ENCODE assay signal across 7 cellular contexts in the genomic region with DNA sequence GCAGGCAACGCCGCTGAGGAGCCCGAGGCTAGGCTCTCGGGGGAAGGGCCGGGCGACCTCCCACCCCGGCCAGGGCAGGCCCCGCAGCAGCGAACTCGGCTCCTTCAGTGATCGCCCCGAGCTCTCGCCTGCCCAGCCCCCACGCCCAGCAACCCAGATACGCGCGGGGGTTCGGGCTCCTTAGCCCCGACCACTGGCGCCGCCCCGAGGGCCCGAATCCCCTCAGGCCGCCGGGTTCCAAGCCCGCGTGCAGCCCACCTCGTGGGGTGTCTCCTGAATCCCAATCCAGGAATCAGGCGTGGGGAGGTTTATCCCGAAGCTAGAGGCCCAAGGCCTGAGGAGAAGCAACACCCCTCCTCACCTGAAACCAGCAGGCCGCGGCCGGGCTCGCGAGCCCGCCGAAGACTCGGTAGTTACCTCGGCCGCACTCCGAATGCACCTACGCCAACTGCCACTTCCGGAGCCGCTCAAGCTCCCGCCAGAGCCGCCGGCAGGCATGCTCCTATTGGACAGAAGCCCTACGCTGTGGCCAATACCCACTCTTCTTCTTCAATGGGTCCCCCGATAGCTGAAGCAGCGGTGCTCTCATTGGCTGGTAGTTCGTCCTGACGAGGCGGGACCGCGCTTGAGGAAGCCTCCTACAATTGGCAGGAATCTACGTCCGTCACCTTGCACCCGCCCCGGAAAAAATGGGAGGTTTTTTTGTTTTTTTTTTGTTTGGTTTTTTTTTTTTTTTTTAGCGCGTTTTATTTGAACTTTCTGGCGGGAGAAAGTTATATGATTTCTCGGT.
DNase-seq lines count a peak whose midpoint lies in the region; ATAC-seq and TF ChIP-seq lines count a peak whose summit lies in the region.

A gene with protein sequence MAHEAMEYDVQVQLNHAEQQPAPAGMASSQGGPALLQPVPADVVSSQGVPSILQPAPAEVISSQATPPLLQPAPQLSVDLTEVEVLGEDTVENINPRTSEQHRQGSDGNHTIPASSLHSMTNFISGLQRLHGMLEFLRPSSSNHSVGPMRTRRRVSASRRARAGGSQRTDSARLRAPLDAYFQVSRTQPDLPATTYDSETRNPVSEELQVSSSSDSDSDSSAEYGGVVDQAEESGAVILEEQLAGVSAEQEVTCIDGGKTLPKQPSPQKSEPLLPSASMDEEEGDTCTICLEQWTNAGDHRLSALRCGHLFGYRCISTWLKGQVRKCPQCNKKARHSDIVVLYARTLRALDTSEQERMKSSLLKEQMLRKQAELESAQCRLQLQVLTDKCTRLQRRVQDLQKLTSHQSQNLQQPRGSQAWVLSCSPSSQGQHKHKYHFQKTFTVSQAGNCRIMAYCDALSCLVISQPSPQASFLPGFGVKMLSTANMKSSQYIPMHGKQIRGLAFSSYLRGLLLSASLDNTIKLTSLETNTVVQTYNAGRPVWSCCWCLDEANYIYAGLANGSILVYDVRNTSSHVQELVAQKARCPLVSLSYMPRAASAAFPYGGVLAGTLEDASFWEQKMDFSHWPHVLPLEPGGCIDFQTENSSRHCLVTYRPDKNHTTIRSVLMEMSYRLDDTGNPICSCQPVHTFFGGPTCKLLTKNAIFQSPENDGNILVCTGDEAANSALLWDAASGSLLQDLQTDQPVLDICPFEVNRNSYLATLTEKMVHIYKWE (minus strand): TSS at position 453 of the 790 bp plus-strand sequence. CDS start 5,428 bp downstream, outside the sequence.

- in situ Hi-C loops in astrocyte of the spinal cord (cut with HindIII; ENCODE audit: low sequenced_read_pairs), result no loop called here

- TF ChIP-seq CTCF in astrocyte of the spinal cord (IDR thresholded peaks at IDR 0.05; ENCODE audit: low read depth, low read length) (no peak), retinal pigment epithelial cell (conservative IDR thresholded peaks at IDR 0.05; ENCODE audit: low read depth, low read length) (no peak)

- DNase-seq in NCI-H2081 (lab: John Stamatoyannopoulos, UW) (peak; percentile 92 to 97), T1000 (lab: John Stamatoyannopoulos, UW) (peak; percentile 92), astrocyte of the spinal cord (ENCODE audit: low read depth, low spot score) (peak; percentile 99), hypothalamus (lab: John Stamatoyannopoulos, UW) (peak; percentile 52 to 98 (median 95)), retinal pigment epithelial cell (ENCODE audit: low read depth) (peak; percentile 96)

- H3K4me3 ChIP-seq in astrocyte of the spinal cord (ENCODE audit: low read depth, low read length) (peak within 1 kb of the TSS; percentile 87), retinal pigment epithelial cell (ENCODE audit: low read length) (peak within 1 kb of the TSS; percentile 91)

- peak; percentile 99 for ATAC-seq in GM18508 (IDR thresholded peaks at IDR 0.05; ENCODE audit: insufficient read depth, unreplicated experiment)
- peak; percentile 100 for ATAC-seq in HG03025 (IDR thresholded peaks at IDR 0.05; ENCODE audit: low FRiP score, unreplicated experiment)

Comparison
In these comparisons a context has a peak if more than half of its experiments do, and no peak if none do; other contexts are left out.
1. Peak in every context shown above with its lines: DNase-seq, ATAC-seq and H3K4me3 ChIP-seq.